1 cellular context compared by ENCODE assay signal in the genomic region with DNA sequence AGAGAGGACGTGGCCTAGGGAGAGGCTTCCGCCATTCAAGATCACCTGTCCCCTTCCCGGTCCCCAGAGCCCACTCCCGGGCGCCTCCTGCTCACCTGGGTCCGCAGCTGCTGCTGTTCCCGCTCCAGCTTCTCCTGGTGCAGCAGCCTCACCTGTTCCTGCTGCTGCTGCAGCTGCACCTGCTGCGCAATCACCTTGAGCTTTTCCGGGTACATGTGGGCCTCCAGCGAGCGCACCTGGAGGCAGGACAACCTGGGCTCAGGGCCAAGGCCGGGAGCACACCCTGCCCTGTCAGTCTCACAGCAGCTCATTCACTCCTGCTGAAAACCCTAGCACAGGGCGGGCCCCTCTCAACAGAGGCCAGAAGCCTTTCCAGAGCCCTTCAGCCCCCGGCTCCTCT.
TF ChIP-seq lines count a peak whose summit lies in the region.

No MANE protein-coding gene starts in this region.

TF ChIP-seq in H1, 55 proteins besides CTCF, POLR2A, EP300 and RAD21:
- TF ChIP-seq BRCA1 (IDR thresholded peaks at IDR 0.05; ENCODE audit: low read depth, low read length) (no peak), CBX5 (IDR thresholded peaks at IDR 0.05; ENCODE audit: low read depth, low read length) (no peak), KDM1A (IDR thresholded peaks at IDR 0.05; ENCODE audit: borderline replicate concordance, low read length) (no peak), TAF7 (optimal IDR thresholded peaks at IDR 0.05; ENCODE audit: borderline replicate concordance, low read depth, low read length) (no peak), SIX5 (IDR thresholded peaks at IDR 0.05; ENCODE audit: low read depth, low read length) (no peak), TAF1 (IDR thresholded peaks at IDR 0.05; ENCODE audit: low read depth, low read length) (no peak), BACH1 (IDR thresholded peaks at IDR 0.05; ENCODE audit: low read length) (no peak), NRF1 (IDR thresholded peaks at IDR 0.05; ENCODE audit: low read depth, low read length) (no peak)
TF ChIP-seq in H1: peak in this region for 0.
